Comparison of ENCODE assay signal across 8 cellular contexts in the genomic region with DNA sequence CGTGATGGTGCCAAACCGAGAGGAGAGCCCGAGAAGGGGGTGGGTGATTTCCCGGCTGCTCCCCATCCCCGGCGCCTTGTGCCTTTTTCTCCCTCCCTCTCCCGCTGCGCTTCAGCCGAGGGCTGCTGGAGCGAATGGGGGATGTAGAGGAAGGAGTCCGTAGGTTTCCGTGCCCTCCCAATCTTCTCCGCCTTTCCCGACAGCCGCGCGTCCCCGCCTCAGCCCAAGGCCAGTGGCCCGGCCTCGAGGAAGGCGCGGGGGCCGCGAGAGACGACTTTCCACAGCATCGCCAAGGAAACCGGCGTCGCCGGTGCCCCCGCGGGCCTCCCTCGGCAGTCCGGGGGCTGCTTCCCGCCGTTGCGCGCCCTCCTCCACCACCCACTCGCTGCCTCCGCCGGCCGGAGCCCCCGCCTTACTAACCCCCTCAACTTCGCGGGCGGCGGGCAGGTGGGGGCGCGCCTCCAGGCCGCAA. TPM values are rescaled to one million over a fixed set of nuclear protein-coding genes. Genes with fewer than 3 reads are reported as not detected.
A peak's percentile ranks its signal among the peaks of the same experiment; 100 is the strongest.
DNase-seq lines count a peak whose midpoint lies in the region; ATAC-seq and TF ChIP-seq lines count a peak whose summit lies in the region.

No MANE protein-coding gene starts in this region.

- H3K4me1 ChIP-seq in SJSA1 (replicated peaks) = peaks cover 32% of the 10 kb centered on the region
- H3K4me1 ChIP-seq in neuron (ENCODE audit: insufficient read depth, low read length) = peaks cover 33% of the 10 kb centered on the region

- CTCF ChIA-PET in HEK293T (lab: Yijun Ruan, JAX) = interaction anchor here (0.7 to 2.1 kb wide), 2 partner anchors 204 to 221 kb away, joined by 3 to 6 read pairs; no protein-coding TSS in a partner anchor

- H3K4me3 ChIP-seq in SJSA1 = peak overlapping the region; percentile 16
- peak overlapping the region; percentile 82 for H3K4me3 ChIP-seq in neuron (ENCODE audit: low read length)

- POLR2A ChIA-PET in HEK293T (lab: Yijun Ruan, JAX) = interaction anchor here (1.5 kb wide), 1 partner anchor 8 kb away, joined by 5 read pairs; no protein-coding TSS in a partner anchor

- peak overlapping the region; percentile 57 for H2AFZ ChIP-seq in neuron (ENCODE audit: low read depth, low read length)

- DNase-seq in CD1c-positive myeloid dendritic cell (ENCODE audit: extremely low spot score) = peak; percentile 36
- DNase-seq in SJSA1 (ENCODE audit: low read depth in 1 of 2, low spot score in 2 of 2) = peak in 1 of 2 experiments; percentile 16
- DNase-seq in effector CD4-positive, alpha-beta T cell = peak; percentile 12
- DNase-seq in HEK293T (ENCODE audit: extremely low spot score) = no peak
- DNase-seq in HK-2 (ENCODE audit: unreplicated experiment) = no peak
- no peak for DNase-seq in activated CD4-positive, CD25-positive, alpha-beta regulatory T cell (lab: John Stamatoyannopoulos, UW)
- DNase-seq in left lobe of liver (ENCODE audit: low spot score) = no peak

- H3K27ac ChIP-seq in SJSA1 = no peak overlapping the region

- no peaks in the 10 kb centered on the region; the same call in 1 of the 2 replicates for H3K36me3 ChIP-seq in SJSA1
- no peaks in the 10 kb centered on the region for H3K36me3 ChIP-seq in neuron (ENCODE audit: insufficient read depth, low read length)

- H3K9me3 ChIP-seq in SJSA1 (replicated peaks) = peaks cover 4% of the 10 kb centered on the region; the same call in 1 of the 2 replicates
- H3K9me3 ChIP-seq in neuron (ENCODE audit: low read length) = peaks cover 2% of the 10 kb centered on the region

- H3K27me3 ChIP-seq in SJSA1 (replicated peaks) (peaks cover 40% of the 10 kb centered on the region), neuron (ENCODE audit: insufficient read depth, low read length) (peaks cover 26% of the 10 kb centered on the region)

- no peak for ATAC-seq in left lobe of liver

TF ChIP-seq in HEK293T, 16 proteins besides CTCF, POLR2A, EP300 and RAD21:
- TF ChIP-seq HDGF (IDR thresholded peaks at IDR 0.05; ENCODE audit: borderline replicate concordance) (no peak), ZNF384 (IDR thresholded peaks at IDR 0.05) (no peak), L3MBTL2 (conservative IDR thresholded peaks at IDR 0.05) (no peak), BHLHE40 (IDR thresholded peaks at IDR 0.05; ENCODE audit: borderline replicate concordance) (no peak)

RNA-seq across cellular contexts. Expression of a gene that starts 1.2 kb away (rescaled TPM):
- not detected in 2 replicates for total RNA-seq in SJSA1 (2014; rRNA removed; shearing (Covaris generic))
- total RNA-seq in left lobe of liver = 0.30 TPM

RNA-seq across cellular contexts. Expression of a gene that starts 10.4 kb away (rescaled TPM):
- total RNA-seq in SJSA1 (2014; rRNA removed; shearing (Covaris generic)) = 36.9 and 39.5 TPM in 2 replicates
- total RNA-seq in left lobe of liver = 4.5 TPM

Comparison
In these comparisons a context has a peak if more than half of its experiments do, and no peak if none do; other contexts are left out.
1. DNase-seq: peak in CD1c-positive myeloid dendritic cell (single experiment) and effector CD4-positive, alpha-beta T cell (single experiment); none in HEK293T (single experiment), HK-2 (single experiment), activated CD4-positive, CD25-positive, alpha-beta regulatory T cell (0 of 4) and left lobe of liver (single experiment).